In the genomic region with DNA sequence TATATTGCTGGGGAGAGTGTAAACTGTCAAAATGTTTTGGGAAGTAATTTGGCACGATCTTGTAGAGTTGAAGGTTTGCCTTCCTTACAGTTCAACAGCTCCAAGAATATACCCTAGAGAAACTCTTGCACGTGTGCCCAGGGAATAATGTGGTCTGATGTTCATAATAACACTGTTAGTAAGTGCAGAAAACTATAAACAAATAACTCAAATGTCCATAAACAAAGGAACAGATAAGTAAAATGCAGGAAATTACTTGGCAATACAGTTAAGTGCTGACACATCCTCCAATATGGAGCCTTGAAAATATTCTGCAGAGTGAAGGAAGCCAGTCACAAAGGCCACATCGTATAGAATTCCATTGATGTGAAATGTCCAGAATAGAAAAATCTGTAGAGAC, we compare ENCODE assay signal across 1 cellular context.
TF ChIP-seq lines count a peak whose summit lies in the region.

No MANE protein-coding gene starts in this region.

TF ChIP-seq in WTC11, 78 proteins besides CTCF, POLR2A, EP300 and RAD21:
- TF ChIP-seq ZNF219 (CRISPR knock-in tag; IDR thresholded peaks at IDR 0.05; ENCODE audit: borderline replicate concordance) (no peak), RORB (CRISPR knock-in tag; IDR thresholded peaks at IDR 0.05) (no peak), ZNF416 (CRISPR knock-in tag; IDR thresholded peaks at IDR 0.05) (no peak), TEAD4 (CRISPR knock-in tag; IDR thresholded peaks at IDR 0.05) (no peak), NFYB (CRISPR knock-in tag; conservative IDR thresholded peaks at IDR 0.05; ENCODE audit: low read depth) (no peak), TP53 (CRISPR knock-in tag; IDR thresholded peaks at IDR 0.05) (no peak)
- TF ChIP-seq, protein P1, sequence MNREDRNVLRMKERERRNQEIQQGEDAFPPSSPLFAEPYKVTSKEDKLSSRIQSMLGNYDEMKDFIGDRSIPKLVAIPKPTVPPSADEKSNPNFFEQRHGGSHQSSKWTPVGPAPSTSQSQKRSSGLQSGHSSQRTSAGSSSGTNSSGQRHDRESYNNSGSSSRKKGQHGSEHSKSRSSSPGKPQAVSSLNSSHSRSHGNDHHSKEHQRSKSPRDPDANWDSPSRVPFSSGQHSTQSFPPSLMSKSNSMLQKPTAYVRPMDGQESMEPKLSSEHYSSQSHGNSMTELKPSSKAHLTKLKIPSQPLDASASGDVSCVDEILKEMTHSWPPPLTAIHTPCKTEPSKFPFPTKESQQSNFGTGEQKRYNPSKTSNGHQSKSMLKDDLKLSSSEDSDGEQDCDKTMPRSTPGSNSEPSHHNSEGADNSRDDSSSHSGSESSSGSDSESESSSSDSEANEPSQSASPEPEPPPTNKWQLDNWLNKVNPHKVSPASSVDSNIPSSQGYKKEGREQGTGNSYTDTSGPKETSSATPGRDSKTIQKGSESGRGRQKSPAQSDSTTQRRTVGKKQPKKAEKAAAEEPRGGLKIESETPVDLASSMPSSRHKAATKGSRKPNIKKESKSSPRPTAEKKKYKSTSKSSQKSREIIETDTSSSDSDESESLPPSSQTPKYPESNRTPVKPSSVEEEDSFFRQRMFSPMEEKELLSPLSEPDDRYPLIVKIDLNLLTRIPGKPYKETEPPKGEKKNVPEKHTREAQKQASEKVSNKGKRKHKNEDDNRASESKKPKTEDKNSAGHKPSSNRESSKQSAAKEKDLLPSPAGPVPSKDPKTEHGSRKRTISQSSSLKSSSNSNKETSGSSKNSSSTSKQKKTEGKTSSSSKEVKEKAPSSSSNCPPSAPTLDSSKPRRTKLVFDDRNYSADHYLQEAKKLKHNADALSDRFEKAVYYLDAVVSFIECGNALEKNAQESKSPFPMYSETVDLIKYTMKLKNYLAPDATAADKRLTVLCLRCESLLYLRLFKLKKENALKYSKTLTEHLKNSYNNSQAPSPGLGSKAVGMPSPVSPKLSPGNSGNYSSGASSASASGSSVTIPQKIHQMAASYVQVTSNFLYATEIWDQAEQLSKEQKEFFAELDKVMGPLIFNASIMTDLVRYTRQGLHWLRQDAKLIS (CRISPR knock-in tag; IDR thresholded peaks at IDR 0.05; ENCODE audit: borderline replicate concordance): no peak
- TF ChIP-seq, protein P2, sequence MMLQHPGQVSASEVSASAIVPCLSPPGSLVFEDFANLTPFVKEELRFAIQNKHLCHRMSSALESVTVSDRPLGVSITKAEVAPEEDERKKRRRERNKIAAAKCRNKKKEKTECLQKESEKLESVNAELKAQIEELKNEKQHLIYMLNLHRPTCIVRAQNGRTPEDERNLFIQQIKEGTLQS (CRISPR knock-in tag; conservative IDR thresholded peaks at IDR 0.05): no peak
- TF ChIP-seq, protein P3, sequence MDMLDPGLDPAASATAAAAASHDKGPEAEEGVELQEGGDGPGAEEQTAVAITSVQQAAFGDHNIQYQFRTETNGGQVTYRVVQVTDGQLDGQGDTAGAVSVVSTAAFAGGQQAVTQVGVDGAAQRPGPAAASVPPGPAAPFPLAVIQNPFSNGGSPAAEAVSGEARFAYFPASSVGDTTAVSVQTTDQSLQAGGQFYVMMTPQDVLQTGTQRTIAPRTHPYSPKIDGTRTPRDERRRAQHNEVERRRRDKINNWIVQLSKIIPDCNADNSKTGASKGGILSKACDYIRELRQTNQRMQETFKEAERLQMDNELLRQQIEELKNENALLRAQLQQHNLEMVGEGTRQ (CRISPR knock-in tag; IDR thresholded peaks at IDR 0.05): no peak
- TF ChIP-seq, protein P4, sequence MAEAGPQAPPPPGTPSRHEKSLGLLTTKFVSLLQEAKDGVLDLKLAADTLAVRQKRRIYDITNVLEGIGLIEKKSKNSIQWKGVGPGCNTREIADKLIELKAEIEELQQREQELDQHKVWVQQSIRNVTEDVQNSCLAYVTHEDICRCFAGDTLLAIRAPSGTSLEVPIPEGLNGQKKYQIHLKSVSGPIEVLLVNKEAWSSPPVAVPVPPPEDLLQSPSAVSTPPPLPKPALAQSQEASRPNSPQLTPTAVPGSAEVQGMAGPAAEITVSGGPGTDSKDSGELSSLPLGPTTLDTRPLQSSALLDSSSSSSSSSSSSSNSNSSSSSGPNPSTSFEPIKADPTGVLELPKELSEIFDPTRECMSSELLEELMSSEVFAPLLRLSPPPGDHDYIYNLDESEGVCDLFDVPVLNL (CRISPR knock-in tag; IDR thresholded peaks at IDR 0.05; ENCODE audit: borderline replicate concordance, low read depth): no peak
- TF ChIP-seq, protein P5, sequence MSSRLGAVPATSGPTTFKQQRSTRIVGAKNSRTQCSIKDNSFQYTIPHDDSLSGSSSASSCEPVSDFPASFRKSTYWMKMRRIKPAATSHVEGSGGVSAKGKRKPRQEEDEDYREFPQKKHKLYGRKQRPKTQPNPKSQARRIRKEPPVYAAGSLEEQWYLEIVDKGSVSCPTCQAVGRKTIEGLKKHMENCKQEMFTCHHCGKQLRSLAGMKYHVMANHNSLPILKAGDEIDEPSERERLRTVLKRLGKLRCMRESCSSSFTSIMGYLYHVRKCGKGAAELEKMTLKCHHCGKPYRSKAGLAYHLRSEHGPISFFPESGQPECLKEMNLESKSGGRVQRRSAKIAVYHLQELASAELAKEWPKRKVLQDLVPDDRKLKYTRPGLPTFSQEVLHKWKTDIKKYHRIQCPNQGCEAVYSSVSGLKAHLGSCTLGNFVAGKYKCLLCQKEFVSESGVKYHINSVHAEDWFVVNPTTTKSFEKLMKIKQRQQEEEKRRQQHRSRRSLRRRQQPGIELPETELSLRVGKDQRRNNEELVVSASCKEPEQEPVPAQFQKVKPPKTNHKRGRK (CRISPR knock-in tag; IDR thresholded peaks at IDR 0.05; ENCODE audit: borderline replicate concordance): no peak
- TF ChIP-seq, protein P6, sequence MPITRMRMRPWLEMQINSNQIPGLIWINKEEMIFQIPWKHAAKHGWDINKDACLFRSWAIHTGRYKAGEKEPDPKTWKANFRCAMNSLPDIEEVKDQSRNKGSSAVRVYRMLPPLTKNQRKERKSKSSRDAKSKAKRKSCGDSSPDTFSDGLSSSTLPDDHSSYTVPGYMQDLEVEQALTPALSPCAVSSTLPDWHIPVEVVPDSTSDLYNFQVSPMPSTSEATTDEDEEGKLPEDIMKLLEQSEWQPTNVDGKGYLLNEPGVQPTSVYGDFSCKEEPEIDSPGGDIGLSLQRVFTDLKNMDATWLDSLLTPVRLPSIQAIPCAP (CRISPR knock-in tag; IDR thresholded peaks at IDR 0.05): no peak
TF ChIP-seq in WTC11: peak in this region for 0.
